ENCODE assay signal across 11 cellular contexts in genomic region chr19:11141937-11142527, GRCh38. TPM values are rescaled to one million over a fixed set of nuclear protein-coding genes. Genes with fewer than 3 reads are reported as not detected.
DNase-seq lines count a peak whose midpoint lies in the region; ATAC-seq and TF ChIP-seq lines count a peak whose summit lies in the region.
"Had no signal": no experiment of that assay in that cellular context is flagged by ENCODE, and none has a peak within 500 bp of the region (broad histone marks: within the 10 kb centered on the region; RNA-seq: fewer than 3 reads in every experiment).

No MANE protein-coding gene starts in this region.

- H2BK5ac ChIP-seq in IMR-90 (ENCODE audit: low read depth, low read length, poor library complexity, severe bottlenecking), result peak overlapping the region; percentile 95

- TF ChIP-seq CTCF in IMR-90 (conservative IDR thresholded peaks at IDR 0.05; ENCODE audit: low read depth, low read length) (no peak), cardiac fibroblast (IDR thresholded peaks at IDR 0.05; ENCODE audit: low read depth, low read length) (peak; percentile 8), lower lobe of right lung (IDR thresholded peaks at IDR 0.05) (peak; percentile 20), tibial artery (IDR thresholded peaks at IDR 0.05) (no peak), nephron progenitor cell (IDR thresholded peaks at IDR 0.05) (no peak)

- H4K5ac ChIP-seq in IMR-90 (ENCODE audit: low read depth, low read length), result peak overlapping the region; percentile 91

- no peaks in the 10 kb centered on the region for H3K27me3 Mint-ChIP-seq in nephron progenitor cell (ENCODE audit: low read depth, poor library complexity)

- H3K9me3 ChIP-seq in IMR-90 (ENCODE audit: control insufficient read depth, insufficient read depth, low read length) (peaks cover 4% of the 10 kb centered on the region; the same call in 1 of the 2 replicates), lower lobe of right lung (no peaks in the 10 kb centered on the region), tibial artery (no peaks in the 10 kb centered on the region)

- BruUV-seq in IMR-90 (replicated peaks; lab: Mats Ljungman, UMichigan), result no TSS peak

- peak overlapping the region; percentile 100 for H3K4ac ChIP-seq in IMR-90 (ENCODE audit: low read depth, low read length)

- peak overlapping the region; percentile 98 for H2BK120ac ChIP-seq in IMR-90 (ENCODE audit: low read depth, low read length)

- peaks cover 44% of the 10 kb centered on the region for H3K4me1 ChIP-seq in IMR-90 (ENCODE audit: control insufficient read depth, insufficient read depth, low read length)
- H3K4me1 ChIP-seq in lower lobe of right lung, result peaks cover 73% of the 10 kb centered on the region
- H3K4me1 ChIP-seq in tibial artery, result peaks cover 21 to 65% (median 56%) of the 10 kb centered on the region in 4 donors

- ATAC-seq in IMR-90 (ENCODE audit: low read depth) (no peak), lower lobe of right lung (no peak), GM19463 (IDR thresholded peaks at IDR 0.05; ENCODE audit: unreplicated experiment) (no peak)

- POLR2A ChIA-PET in IMR-90 (lab: Charles Lee; ENCODE audit: unreplicated experiment), result no interaction called here

- H3K36me3 ChIP-seq in IMR-90 (ENCODE audit: control insufficient read depth, insufficient read depth, low read length) (no peaks in the 10 kb centered on the region; the same call in 1 of the 2 replicates), lower lobe of right lung (no peaks in the 10 kb centered on the region), tibial artery (no peaks in the 10 kb centered on the region)

- H3K4me2 ChIP-seq in IMR-90 (ENCODE audit: low read depth, low read length), result peak overlapping the region; percentile 50

- no peaks in the 10 kb centered on the region; the same call in 1 of the 2 replicates for H4K20me1 ChIP-seq in IMR-90 (ENCODE audit: insufficient read depth, low read length)

- in situ Hi-C loops in IMR-90 (cut with MboI; ENCODE audit: low sequenced_read_pairs), result no loop called here

- H3K79me1 ChIP-seq in IMR-90 (ENCODE audit: low read depth in 1 of 2, low read length in 2 of 2), result peaks cover 14 to 53% of the 10 kb centered on the region in 2 experiments; a peak in 3 of 4 replicates

- peak overlapping the region; percentile 75 for H3K27ac ChIP-seq in IMR-90 (ENCODE audit: insufficient read depth, low read length)
- H3K27ac ChIP-seq in lower lobe of right lung, result peak overlapping the region; percentile 99
- H3K27ac ChIP-seq in tibial artery, result peak overlapping the region; percentile 91 to 92

- H2AK9ac ChIP-seq in IMR-90 (replicated peaks; ENCODE audit: low read depth, low read length, poor library complexity), result peak overlapping the region; percentile 97

- H3K18ac ChIP-seq in IMR-90 (ENCODE audit: low read depth, low read length), result peak overlapping the region; percentile 85

- no peaks in the 10 kb centered on the region for H3K27me3 ChIP-seq in IMR-90 (ENCODE audit: control insufficient read depth, insufficient read depth, low read length)
- no peaks in the 10 kb centered on the region for H3K27me3 ChIP-seq in lower lobe of right lung (ENCODE audit: low read depth)
- no peaks in the 10 kb centered on the region for H3K27me3 ChIP-seq in tibial artery

- peak overlapping the region; percentile 97 for H3K23ac ChIP-seq in IMR-90 (ENCODE audit: low read depth, low read length)

- H3K14ac ChIP-seq in IMR-90 (replicated peaks; ENCODE audit: low read depth, low read length), result peak overlapping the region; percentile 97

- H2BK20ac ChIP-seq in IMR-90 (ENCODE audit: low read depth, low read length), result peak overlapping the region; percentile 98

- no peak for TF ChIP-seq POLR2A in IMR-90 (IDR thresholded peaks at IDR 0.05; ENCODE audit: low read depth, low read length)

- peak overlapping the region; percentile 82; the same call in 2 of the 3 replicates for H2BK15ac ChIP-seq in IMR-90 (ENCODE audit: low read depth, low read length)

- dilution Hi-C loops in IMR-90 (cut with HindIII; ENCODE audit: low sequenced_read_pairs, unreplicated experiment), result no loop called here

- CTCF ChIA-PET in IMR-90 (lab: Yijun Ruan, JAX), result no interaction called here

- H3K4me3 Mint-ChIP-seq in nephron progenitor cell, result no peak overlapping the region

- TF ChIP-seq RAD21 in IMR-90 (IDR thresholded peaks at IDR 0.05; ENCODE audit: low read length), result no peak

- H3K4me1 Mint-ChIP-seq in nephron progenitor cell, result peaks cover 44% of the 10 kb centered on the region

- H3K9me1 ChIP-seq in IMR-90 (ENCODE audit: insufficient read depth, low read length), result peaks cover 23% of the 10 kb centered on the region

- H3K4me3 ChIP-seq in IMR-90 (ENCODE audit: insufficient read depth, low read depth, low read length), result no peak overlapping the region
- H3K4me3 ChIP-seq in cardiac fibroblast (replicated peaks in 1 of 2; ENCODE audit: low read depth in 2 of 2, low read length in 2 of 2), result no peak overlapping the region
- no peak overlapping the region for H3K4me3 ChIP-seq in lower lobe of right lung
- H3K4me3 ChIP-seq in tibial artery, result no peak overlapping the region

- H4K8ac ChIP-seq in IMR-90 (ENCODE audit: low read depth in 2 of 2, low read length in 2 of 2), result peak overlapping the region; percentile 57 to 93

- H3K27ac Mint-ChIP-seq in nephron progenitor cell, result no peak overlapping the region

- intact Hi-C loops in IMR-90 (cut with micrococcal nuclease), result no loop called here
- intact Hi-C loops in lower lobe of right lung (cut with DNase I), result no loop called here
- intact Hi-C loops in tibial artery (cut with DNase I; ENCODE audit: low total_unique reads), result loop anchor here (2.0 kb wide), 2 partner anchors 23 to 55 kb away; partner anchors contain the start of gene KANK2

- H4K91ac ChIP-seq in IMR-90 (ENCODE audit: insufficient read depth, low read depth, low read length), result peak overlapping the region; percentile 99

- peak overlapping the region; percentile 93 for H2AK5ac ChIP-seq in IMR-90 (ENCODE audit: low read depth, low read length)

- H3K36me3 Mint-ChIP-seq in nephron progenitor cell (ENCODE audit: low read depth), result peaks cover 17% of the 10 kb centered on the region

- peak overlapping the region; percentile 67 for H3K56ac ChIP-seq in IMR-90 (ENCODE audit: extremely low read depth, insufficient read depth, low read length)

- DNase-seq in IMR-90, result no peak
- DNase-seq in cardiac fibroblast (ENCODE audit: low read depth in 2 of 2), result no peak
- no peak for DNase-seq in lower lobe of right lung
- no peak for DNase-seq in tibial artery
- no peak for DNase-seq in SIG-M5 treated with dmso at 0.1 percent for 504 hours (lab: John Stamatoyannopoulos, UW; ENCODE audit: unreplicated experiment)
- no peak for DNase-seq in NCI-H1105 (lab: John Stamatoyannopoulos, UW)
- no peak for DNase-seq in nephron progenitor cell
- DNase-seq: NCI-H1417 treated with DMSO at 0.1 percent for 48 hours; SHP77 treated with DMSO at 0.1 percent for 48 hours; stimulated activated CD4-positive, alpha-beta T cell treated with anti-CD3 and anti-CD28 coated beads, Interleukin-2, amount 100 ng/mL, for 48 hours had no signal

- peaks cover 4% of the 10 kb centered on the region for H3K9me3 Mint-ChIP-seq in nephron progenitor cell

- 64% methylated on average over 5 of the region's 9 CpGs; no CpG with 5 or more reads in 1 of the 2 experiments for WGBS in IMR-90 (ENCODE audit: extremely low coverage in 2 of 2, insufficient read length in 1 of 2), 2 experiments

- peak overlapping the region; percentile 78 for H2AFZ ChIP-seq in IMR-90 (replicated peaks; ENCODE audit: low read length, poor library complexity)

- peak overlapping the region; percentile 29 for H3K9ac ChIP-seq in IMR-90 (ENCODE audit: low read depth, low read length)

TF ChIP-seq in IMR-90, 13 proteins besides CTCF, POLR2A, EP300 and RAD21 (continues in another document):
- TF ChIP-seq ELK1 (IDR thresholded peaks at IDR 0.05; ENCODE audit: borderline replicate concordance, low read depth, low read length), result no peak
- TF ChIP-seq RCOR1 (IDR thresholded peaks at IDR 0.05; ENCODE audit: insufficient replicate concordance, low read length), result no peak
- no peak for TF ChIP-seq FOS (IDR thresholded peaks at IDR 0.05; ENCODE audit: low read depth, low read length)
- TF ChIP-seq MAFK (IDR thresholded peaks at IDR 0.05; ENCODE audit: low read depth, low read length), result no peak
- no peak for TF ChIP-seq CHD1 (IDR thresholded peaks at IDR 0.05; ENCODE audit: low read depth, low read length)
- no peak for TF ChIP-seq MXI1 (IDR thresholded peaks at IDR 0.05; ENCODE audit: borderline replicate concordance, low read depth, low read length)
- TF ChIP-seq SMC3 (IDR thresholded peaks at IDR 0.05; ENCODE audit: low read depth, low read length), result no peak
- TF ChIP-seq CEBPB (IDR thresholded peaks at IDR 0.05; ENCODE audit: low read depth, low read length), result no peak
- no peak for TF ChIP-seq RFX5 (IDR thresholded peaks at IDR 0.05; ENCODE audit: low read depth, low read length)
- no peak for TF ChIP-seq NFE2L2 (IDR thresholded peaks at IDR 0.05; ENCODE audit: low read depth, low read length)

RNA-seq across cellular contexts. Expression of gene SPC24, which starts 13.6 kb away (rescaled TPM):
- total RNA-seq in IMR-90 (2012; rRNA removed) (68.3 and 97.5 TPM in 2 replicates), lower lobe of right lung (1.8 TPM)
- 11.7 and 12.2 TPM in 2 replicates for polyA plus RNA-seq in IMR-90 (2012; rRNA removed)
- 12.4 and 24.6 TPM in 2 replicates for polyA plus RNA-seq in IMR-90 (2012; cell fraction: cytosol; rRNA removed)
- polyA plus RNA-seq in IMR-90 (2012; cell fraction: nucleus; rRNA removed; ENCODE audit: low replicate concordance), result 10.7 and 11.4 TPM in 2 replicates

RNA-seq across cellular contexts. Expression of gene LDLR, which starts 52.8 kb away (rescaled TPM):
- 40.5 and 45.2 TPM in 2 replicates for total RNA-seq in IMR-90 (2012; rRNA removed)
- 53.8 and 61.2 TPM in 2 replicates for polyA plus RNA-seq in IMR-90 (2012; rRNA removed)
- 43.2 and 44.9 TPM in 2 replicates for polyA plus RNA-seq in IMR-90 (2012; cell fraction: cytosol; rRNA removed)
- polyA plus RNA-seq in IMR-90 (2012; cell fraction: nucleus; rRNA removed; ENCODE audit: low replicate concordance), result 51.0 and 64.7 TPM in 2 replicates
- total RNA-seq in lower lobe of right lung, result 147 TPM

RNA-seq across cellular contexts. Expression of gene KANK2, which starts 55.3 kb away (rescaled TPM):
- 104 and 126 TPM in 2 replicates for total RNA-seq in IMR-90 (2012; rRNA removed)
- 156 and 176 TPM in 2 replicates for polyA plus RNA-seq in IMR-90 (2012; rRNA removed)
- polyA plus RNA-seq in IMR-90 (2012; cell fraction: cytosol; rRNA removed), result 95.0 and 131 TPM in 2 replicates
- polyA plus RNA-seq in IMR-90 (2012; cell fraction: nucleus; rRNA removed; ENCODE audit: low replicate concordance), result 95.7 and 185 TPM in 2 replicates
- total RNA-seq in lower lobe of right lung, result 191 TPM

Comparison
In these comparisons a context has a peak if more than half of its experiments do, and no peak if none do; other contexts are left out.
1. CTCF ChIP-seq: peak in cardiac fibroblast (single experiment) and lower lobe of right lung (single experiment); none in IMR-90 (single experiment), tibial artery (0 of 2) and nephron progenitor cell (single experiment).
2. RNA of gene SPC24, which starts 13.6 kb away (total RNA-seq): 68.3 to 97.5 TPM in IMR-90; 1.8 TPM in lower lobe of right lung (single experiment); every median in the first group is over 10 times any median in the second.
3. Peak in every context shown above with its lines, with median percentiles within 50 percentile points of each other: H3K27ac ChIP-seq.